ENCODE assay signal across 8 cellular contexts in genomic region chr4:22607382-22607781, GRCh38.
A peak's percentile ranks its signal among the peaks of the same experiment; 100 is the strongest.
DNase-seq lines count a peak whose midpoint lies in the region; ATAC-seq and TF ChIP-seq lines count a peak whose summit lies in the region.

No MANE protein-coding gene starts in this region.

- H3K79me2 ChIP-seq in smooth muscle cell (ENCODE audit: low read depth) = no peaks in the 10 kb centered on the region

- no peak overlapping the region for H2AFZ ChIP-seq in smooth muscle cell (ENCODE audit: low read depth)

- no peaks in the 10 kb centered on the region for H3K9me3 ChIP-seq in CD4-positive, alpha-beta T cell (ENCODE audit: control insufficient read depth, low read length)
- H3K9me3 ChIP-seq in heart left ventricle = no peaks in the 10 kb centered on the region
- H3K9me3 ChIP-seq in smooth muscle cell (replicated peaks; ENCODE audit: low read depth) = no peaks in the 10 kb centered on the region

- CTCF ChIA-PET in CD4-positive, alpha-beta T cell (lab: Charles Lee) = no interaction called here

- H3K27ac ChIP-seq in CD4-positive, alpha-beta T cell (ENCODE audit: low read depth, low read length) = no peak overlapping the region
- H3K27ac ChIP-seq in heart left ventricle (no peak overlapping the region), smooth muscle cell (ENCODE audit: low read depth) (no peak overlapping the region)

- TF ChIP-seq POLR2A in heart left ventricle (IDR thresholded peaks at IDR 0.05) = no peak

- no peaks in the 10 kb centered on the region for H3K36me3 ChIP-seq in heart left ventricle
- H3K36me3 ChIP-seq in smooth muscle cell (ENCODE audit: low read depth) = no peaks in the 10 kb centered on the region

- WGBS in heart left ventricle, 4 donors = 31 to 46% (median 41%) methylated on average over 3 of the region's 3 CpGs
- 50% methylated on average over 3 of the region's 3 CpGs for WGBS in smooth muscle cell (ENCODE audit: low lambda C conversion rate)

- no peaks in the 10 kb centered on the region for H3F3A ChIP-seq in smooth muscle cell (ENCODE audit: low read depth)

- POLR2A ChIA-PET in CD4-positive, alpha-beta T cell (lab: Charles Lee) = no interaction called here

- no peak overlapping the region for H3K4me3 Mint-ChIP-seq in CD4-positive, alpha-beta T cell
- no peak overlapping the region for H3K4me3 Mint-ChIP-seq in activated T-cell treated with anti-CD3 and anti-CD28 coated beads, Interleukin-2, amount 50 U/mL, for 72 hours

- no peaks in the 10 kb centered on the region for H3K36me3 Mint-ChIP-seq in CD4-positive, alpha-beta T cell (ENCODE audit: low read depth)
- H3K36me3 Mint-ChIP-seq in activated T-cell treated with anti-CD3 and anti-CD28 coated beads, Interleukin-2, amount 50 U/mL, for 72 hours (ENCODE audit: insufficient read depth in 2 of 2) = no peaks in the 10 kb centered on the region

- ATAC-seq in CD4-positive, alpha-beta T cell (ENCODE audit: poor library complexity) = peak; percentile 99
- peak; percentile 95 for ATAC-seq in GM21360 (IDR thresholded peaks at IDR 0.05; ENCODE audit: unreplicated experiment)
- peak; percentile 89 to 91 for ATAC-seq in activated T-cell treated with anti-CD3 and anti-CD28 coated beads, Interleukin-2, amount 50 U/mL, for 72 hours (replicated peaks in 1 of 2)
- ATAC-seq in heart left ventricle = peak; percentile 75 to 97 (median 94)
- no peak for ATAC-seq in GM21576 (IDR thresholded peaks at IDR 0.05; ENCODE audit: unreplicated experiment)

- H3K4me1 ChIP-seq in heart left ventricle = no peaks in the 10 kb centered on the region
- no peaks in the 10 kb centered on the region for H3K4me1 ChIP-seq in smooth muscle cell (ENCODE audit: low read depth)

- H3K4me3 ChIP-seq in heart left ventricle (no peak overlapping the region), smooth muscle cell (no peak overlapping the region)

- H3K9ac ChIP-seq in smooth muscle cell (ENCODE audit: low read depth) = no peak overlapping the region

- H4K20me1 ChIP-seq in smooth muscle cell (ENCODE audit: low read depth) = no peaks in the 10 kb centered on the region

- intact Hi-C loops in CD4-positive, alpha-beta T cell (cut with DNase I, micrococcal nuclease) = loop anchor here (1.0 to 10.0 kb wide), 2 partner anchors 193 to 197 kb away; no protein-coding TSS in a partner anchor
- intact Hi-C loops in heart left ventricle (cut with DNase I) = loop anchor here in 9 of 10 donors (1.0 to 5.0 kb wide), 5 partner anchors 190 to 197 kb away; no protein-coding TSS in a partner anchor

- no peaks in the 10 kb centered on the region for H3K27me3 Mint-ChIP-seq in CD4-positive, alpha-beta T cell
- H3K27me3 Mint-ChIP-seq in activated T-cell treated with anti-CD3 and anti-CD28 coated beads, Interleukin-2, amount 50 U/mL, for 72 hours (ENCODE audit: low read depth) = no peaks in the 10 kb centered on the region

- peak overlapping the region; percentile 66 for H3K27ac Mint-ChIP-seq in CD4-positive, alpha-beta T cell
- no peak overlapping the region for H3K27ac Mint-ChIP-seq in activated T-cell treated with anti-CD3 and anti-CD28 coated beads, Interleukin-2, amount 50 U/mL, for 72 hours

- H3K27me3 ChIP-seq in CD4-positive, alpha-beta T cell (ENCODE audit: control insufficient read depth, insufficient read depth, low read length) = no peaks in the 10 kb centered on the region
- H3K27me3 ChIP-seq in heart left ventricle = no peaks in the 10 kb centered on the region
- no peaks in the 10 kb centered on the region for H3K27me3 ChIP-seq in smooth muscle cell (ENCODE audit: low read depth)

- TF ChIP-seq CTCF in CD4-positive, alpha-beta T cell (IDR thresholded peaks at IDR 0.05) = peak; percentile 12
- TF ChIP-seq CTCF in heart left ventricle (IDR thresholded peaks at IDR 0.05) (peak; percentile 28 to 64 (median 48)), smooth muscle cell (IDR thresholded peaks at IDR 0.05; ENCODE audit: borderline replicate concordance, insufficient read depth, poor library complexity, severe bottlenecking) (peak; percentile 50)

- H3K4me2 ChIP-seq in smooth muscle cell = no peak overlapping the region

- peaks cover 35% of the 10 kb centered on the region for H3K4me1 Mint-ChIP-seq in CD4-positive, alpha-beta T cell (ENCODE audit: low read depth)
- peaks cover 41% of the 10 kb centered on the region for H3K4me1 Mint-ChIP-seq in activated T-cell treated with anti-CD3 and anti-CD28 coated beads, Interleukin-2, amount 50 U/mL, for 72 hours (ENCODE audit: low read depth)

- no peaks in the 10 kb centered on the region for H3K9me3 Mint-ChIP-seq in CD4-positive, alpha-beta T cell
- peaks cover 2% of the 10 kb centered on the region in 2 donors for H3K9me3 Mint-ChIP-seq in activated T-cell treated with anti-CD3 and anti-CD28 coated beads, Interleukin-2, amount 50 U/mL, for 72 hours

- peak in 6 of 10 experiments; percentile 10 to 47 (median 26) for DNase-seq in CD4-positive, alpha-beta T cell
- DNase-seq in NCI-H510A (lab: John Stamatoyannopoulos, UW) = peak; percentile 4
- DNase-seq in activated T-cell treated with anti-CD3 and anti-CD28 coated beads, Interleukin-2, amount 50 U/mL, for 72 hours = peak; percentile 38 to 64
- peak in 4 of 5 donors; percentile 12 to 45 (median 32) for DNase-seq in heart left ventricle
- DNase-seq in smooth muscle cell (lab: John Stamatoyannopoulos, UW; ENCODE audit: unreplicated experiment) = peak; percentile 1
- DNase-seq in GM19240 (ENCODE audit: insufficient read length, low spot score) = no peak
